Comparison of ENCODE assay signal across 1 cellular context in the genomic region with DNA sequence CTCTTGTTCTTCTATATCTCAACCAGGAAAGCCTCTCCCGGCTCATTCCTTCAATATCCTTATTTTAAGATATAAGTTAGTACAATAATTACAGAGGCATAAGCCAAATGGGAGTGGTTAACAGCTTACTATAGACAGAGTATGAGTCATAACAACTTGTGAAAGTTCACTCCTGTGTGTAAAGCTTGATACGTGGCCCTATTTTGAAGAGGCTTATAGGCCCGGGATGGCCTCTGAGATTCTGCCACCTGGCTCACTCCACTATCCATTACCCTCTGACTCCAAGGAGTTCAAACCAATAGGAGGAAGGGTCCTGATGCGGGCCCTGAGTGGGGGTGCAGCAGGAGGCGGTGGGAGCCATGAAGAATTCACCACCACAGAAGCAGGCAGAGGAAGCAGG.
TF ChIP-seq lines count a peak whose summit lies in the region.

No MANE protein-coding gene starts in this region.

TF ChIP-seq in SK-N-SH treated with all-trans-retinoic acid at 6 μM for 48 hours, 23 proteins besides CTCF, POLR2A, EP300 and RAD21 (continued from another document):
- TF ChIP-seq, protein P1, sequence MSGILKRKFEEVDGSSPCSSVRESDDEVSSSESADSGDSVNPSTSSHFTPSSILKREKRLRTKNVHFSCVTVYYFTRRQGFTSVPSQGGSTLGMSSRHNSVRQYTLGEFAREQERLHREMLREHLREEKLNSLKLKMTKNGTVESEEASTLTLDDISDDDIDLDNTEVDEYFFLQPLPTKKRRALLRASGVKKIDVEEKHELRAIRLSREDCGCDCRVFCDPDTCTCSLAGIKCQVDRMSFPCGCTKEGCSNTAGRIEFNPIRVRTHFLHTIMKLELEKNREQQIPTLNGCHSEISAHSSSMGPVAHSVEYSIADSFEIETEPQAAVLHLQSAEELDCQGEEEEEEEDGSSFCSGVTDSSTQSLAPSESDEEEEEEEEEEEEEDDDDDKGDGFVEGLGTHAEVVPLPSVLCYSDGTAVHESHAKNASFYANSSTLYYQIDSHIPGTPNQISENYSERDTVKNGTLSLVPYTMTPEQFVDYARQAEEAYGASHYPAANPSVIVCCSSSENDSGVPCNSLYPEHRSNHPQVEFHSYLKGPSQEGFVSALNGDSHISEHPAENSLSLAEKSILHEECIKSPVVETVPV (CRISPR knock-in tag; IDR thresholded peaks at IDR 0.05), result no peak
- TF ChIP-seq, protein P2, sequence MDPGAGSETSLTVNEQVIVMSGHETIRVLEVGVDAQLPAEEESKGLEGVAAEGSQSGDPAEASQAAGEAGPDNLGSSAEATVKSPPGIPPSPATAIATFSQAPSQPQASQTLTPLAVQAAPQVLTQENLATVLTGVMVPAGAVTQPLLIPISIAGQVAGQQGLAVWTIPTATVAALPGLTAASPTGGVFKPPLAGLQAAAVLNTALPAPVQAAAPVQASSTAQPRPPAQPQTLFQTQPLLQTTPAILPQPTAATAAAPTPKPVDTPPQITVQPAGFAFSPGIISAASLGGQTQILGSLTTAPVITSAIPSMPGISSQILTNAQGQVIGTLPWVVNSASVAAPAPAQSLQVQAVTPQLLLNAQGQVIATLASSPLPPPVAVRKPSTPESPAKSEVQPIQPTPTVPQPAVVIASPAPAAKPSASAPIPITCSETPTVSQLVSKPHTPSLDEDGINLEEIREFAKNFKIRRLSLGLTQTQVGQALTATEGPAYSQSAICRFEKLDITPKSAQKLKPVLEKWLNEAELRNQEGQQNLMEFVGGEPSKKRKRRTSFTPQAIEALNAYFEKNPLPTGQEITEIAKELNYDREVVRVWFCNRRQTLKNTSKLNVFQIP (CRISPR knock-in tag; IDR thresholded peaks at IDR 0.05; ENCODE audit: borderline replicate concordance, low read depth), result no peak
TF ChIP-seq in SK-N-SH treated with all-trans-retinoic acid at 6 μM for 48 hours: peak in this region for 0.
